In the genomic region with DNA sequence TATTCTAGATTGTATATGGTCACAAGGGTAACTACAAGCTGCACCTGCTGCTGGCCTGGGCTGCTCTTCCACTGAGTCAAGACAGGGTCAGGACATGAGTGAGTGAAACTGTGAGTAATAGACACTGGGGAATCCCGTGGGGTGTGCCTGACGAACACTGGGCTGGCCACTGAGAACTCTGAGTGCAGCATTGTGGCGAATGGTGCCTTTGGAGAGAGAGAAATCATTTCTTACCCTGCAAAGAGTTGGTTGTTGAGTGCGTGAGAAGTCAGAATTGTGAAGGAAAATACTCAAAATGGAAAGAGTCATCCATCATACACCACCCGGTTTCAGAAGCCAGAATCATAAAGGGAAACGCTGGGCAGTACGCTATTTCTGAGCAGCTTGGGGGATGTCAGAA, we compare ENCODE assay signal across 10 cellular contexts. TPM values are rescaled to one million over a fixed set of nuclear protein-coding genes. Genes with fewer than 3 reads are reported as not detected.
DNase-seq lines count a peak whose midpoint lies in the region; ATAC-seq, FAIRE-seq and TF ChIP-seq lines count a peak whose summit lies in the region.
"Had no signal": no experiment of that assay in that cellular context is flagged by ENCODE, and none has a peak within 500 bp of the region (broad histone marks: within the 10 kb centered on the region; RNA-seq: fewer than 3 reads in every experiment).

No MANE protein-coding gene starts in this region.

- H3K27me3 ChIP-seq in heart left ventricle (no peaks in the 10 kb centered on the region), brain microvascular endothelial cell (replicated peaks) (no peaks in the 10 kb centered on the region)
- H3K27me3 ChIP-seq: gastrocnemius medialis had no signal

- TF ChIP-seq POLR2A in GM12892 (IDR thresholded peaks at IDR 0.05; ENCODE audit: low read depth, low read length) (no peak), heart left ventricle (IDR thresholded peaks at IDR 0.05) (no peak)

- intact Hi-C loops in heart left ventricle (cut with DNase I), result no loop called here

- H3K4me3 ChIP-seq in epithelial cell of esophagus (ENCODE audit: low read length) (no peak overlapping the region), heart left ventricle (no peak overlapping the region), brain microvascular endothelial cell (ENCODE audit: low read depth, low read length) (no peak overlapping the region)
- H3K4me3 ChIP-seq: gastrocnemius medialis had no signal

- 90 to 95% (median 91%) methylated on average over 7 of the region's 7 CpGs for WGBS in heart left ventricle, 4 donors

- peak; percentile 95 for FAIRE-seq in GM12892 (lab: Jason Lieb, UNC)

- in situ Hi-C loops in brain microvascular endothelial cell (cut with HindIII; ENCODE audit: low pct_ligation_motif_present, low sequenced_read_pairs), result no loop called here

- TF ChIP-seq CTCF in epithelial cell of esophagus (IDR thresholded peaks at IDR 0.05; ENCODE audit: insufficient read depth, low read depth, low read length, missing control alignments) (no peak), heart left ventricle (IDR thresholded peaks at IDR 0.05) (no peak), brain microvascular endothelial cell (IDR thresholded peaks at IDR 0.05; ENCODE audit: low read depth, low read length, missing control alignments) (no peak)

- H3K27ac ChIP-seq in heart left ventricle, result no peak overlapping the region
- no peak overlapping the region for H3K27ac ChIP-seq in brain microvascular endothelial cell
- H3K27ac ChIP-seq: gastrocnemius medialis had no signal

- H3K9me3 ChIP-seq in heart left ventricle, result no peaks in the 10 kb centered on the region
- H3K9me3 ChIP-seq: gastrocnemius medialis had no signal

- ATAC-seq in GM19452 (IDR thresholded peaks at IDR 0.05; ENCODE audit: unreplicated experiment) (peak; percentile 100), HG03108 (IDR thresholded peaks at IDR 0.05; ENCODE audit: unreplicated experiment) (peak; percentile 96), heart left ventricle (no peak)
- ATAC-seq: gastrocnemius medialis had no signal

- H3K4me1 ChIP-seq in heart left ventricle, result peaks cover 0 to 8% (median 0%) of the 10 kb centered on the region in 12 donors
- H3K4me1 ChIP-seq: gastrocnemius medialis had no signal

- no peaks in the 10 kb centered on the region for H3K36me3 ChIP-seq in heart left ventricle
- H3K36me3 ChIP-seq in brain microvascular endothelial cell (replicated peaks), result no peaks in the 10 kb centered on the region
- H3K36me3 ChIP-seq: gastrocnemius medialis had no signal

- DNase-seq in GM12892 (ENCODE audit: insufficient read length), result peak; percentile 19
- DNase-seq in epithelial cell of esophagus (ENCODE audit: low read depth), result peak; percentile 77
- DNase-seq in heart left ventricle, result no peak
- no peak for DNase-seq in NCI-H2029 treated with DMSO at 0.1 percent for 48 hours (lab: John Stamatoyannopoulos, UW)
- no peak for DNase-seq in brain microvascular endothelial cell
- DNase-seq in NCI-H69 (lab: John Stamatoyannopoulos, UW), result no peak
- DNase-seq: gastrocnemius medialis, NCI-H345 had no signal

RNA-seq across cellular contexts. Expression of a gene that starts 43.1 kb away (rescaled TPM):
- polyA plus RNA-seq in GM12892 (2012; ENCODE audit: missing spikeins), result 111 TPM
- 10 to 100 TPM in 8 of 9 donors, 1 to 10 TPM in 1; 9.9 to 18.5 (median 12.1) TPM for total RNA-seq in heart left ventricle
- 10 to 100 TPM; 10.7 to 28.3 TPM for polyA plus RNA-seq in heart left ventricle

Comparison
In these comparisons a context has a peak if more than half of its experiments do, and no peak if none do; other contexts are left out.
1. DNase-seq: peak in GM12892 (single experiment) and epithelial cell of esophagus (single experiment); none in heart left ventricle (0 of 5), NCI-H2029 treated with DMSO at 0.1 percent for 48 hours (single experiment), brain microvascular endothelial cell (single experiment) and NCI-H69 (single experiment).
2. ATAC-seq: peak in GM19452 (single experiment) and HG03108 (single experiment); none in heart left ventricle (0 of 4).